22 cellular contexts compared by ENCODE assay signal in the genomic region with DNA sequence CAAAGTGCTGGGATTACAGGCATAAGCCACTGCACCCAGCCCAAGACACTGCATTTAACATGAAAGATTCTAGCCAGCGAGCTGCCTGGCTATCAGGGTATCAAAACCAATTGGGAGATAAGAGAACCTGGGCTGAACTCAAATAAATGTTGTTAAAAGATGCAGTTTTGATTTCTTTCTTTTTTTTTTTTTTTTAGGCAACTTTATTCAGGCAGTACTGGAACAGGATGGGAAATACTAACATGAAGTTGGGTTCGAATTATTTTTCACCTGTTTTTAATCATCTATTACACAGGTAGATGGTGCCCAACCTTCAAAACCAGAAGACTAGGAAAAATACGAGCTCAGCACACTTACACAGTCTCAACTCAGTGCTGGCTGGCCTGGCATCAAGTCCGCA.
DNase-seq lines count a peak whose midpoint lies in the region; ATAC-seq and TF ChIP-seq lines count a peak whose summit lies in the region.
"Had no signal": no experiment of that assay in that cellular context is flagged by ENCODE, and none has a peak within 500 bp of the region (broad histone marks: within the 10 kb centered on the region; RNA-seq: fewer than 3 reads in every experiment).

No MANE protein-coding gene starts in this region.

- no peak for DNase-seq in activated CD4-positive, alpha-beta T cell treated with anti-CD3 and anti-CD28 coated beads, Interleukin-2, amount 10 ng/mL, durations not matched to agents 24 days and 14 days
- DNase-seq in activated CD4-positive, alpha-beta T cell treated with anti-CD3 and anti-CD28 coated beads, Interleukin-2, amount 50 U/mL, for 1 hour = no peak
- DNase-seq in CD8-positive, alpha-beta T cell = no peak
- no peak for DNase-seq in activated T-helper 1 cell treated with anti-CD3 and anti-CD28 coated beads, Interleukin-12 subunit alpha, Interleukin-12 subunit beta, Interleukin-2, Interleukin-4 antibody, amounts not matched to agents 30 ng/mL and 10 ng/mL and 1 ng/mL, durations not matched to agents 14 hours and 24 hours and 36 hours (ENCODE audit: low spot score)
- no peak for DNase-seq in naive thymus-derived CD4-positive, alpha-beta T cell
- DNase-seq in ACHN = no peak
- no peak for DNase-seq in SHP77 (lab: John Stamatoyannopoulos, UW)
- DNase-seq: aorta; BE2C; EL; KG1; MV-4-11; NCI-H1694 treated with DMSO at 0.1 percent for 48 hours; NCI-H774; occipital lobe; retina; stimulated activated CD4-positive, alpha-beta T cell treated with anti-CD3 and anti-CD28 coated beads, Interleukin-2, amount 100 ng/mL, for 48 hours had no signal

- no peak for ATAC-seq in CD8-positive, alpha-beta T cell
- ATAC-seq in naive thymus-derived CD4-positive, alpha-beta T cell = no peak
- ATAC-seq in SK-N-SH treated with all-trans-retinoic acid at 6 μM for 48 hours = no peak
- ATAC-seq: A549, Right ventricle myocardium inferior had no signal

- no peak for TF ChIP-seq CTCF in CD8-positive, alpha-beta T cell (IDR thresholded peaks at IDR 0.05)

- H3K27ac ChIP-seq in CD8-positive, alpha-beta T cell (ENCODE audit: low read depth, low read length) = no peak overlapping the region
- H3K27ac ChIP-seq in naive thymus-derived CD4-positive, alpha-beta T cell (ENCODE audit: low read depth, low read length) = peak overlapping the region; percentile 85
- H3K27ac ChIP-seq: A549 had no signal

- no peaks in the 10 kb centered on the region for H3K9me3 ChIP-seq in CD8-positive, alpha-beta T cell (ENCODE audit: low read length)
- H3K9me3 ChIP-seq in naive thymus-derived CD4-positive, alpha-beta T cell (ENCODE audit: control insufficient read depth in 2 of 3, low read length in 3 of 3) = no peaks in the 10 kb centered on the region
- H3K9me3 ChIP-seq: A549, BE2C had no signal

- peaks cover 77% of the 10 kb centered on the region for H3K4me1 Mint-ChIP-seq in activated CD4-positive, alpha-beta T cell treated with anti-CD3 and anti-CD28 coated beads, Interleukin-2, amount 10 ng/mL, durations not matched to agents 24 days and 14 days
- peaks cover 92% of the 10 kb centered on the region for H3K4me1 Mint-ChIP-seq in CD8-positive, alpha-beta T cell (ENCODE audit: low read depth)
- H3K4me1 Mint-ChIP-seq in activated T-helper 1 cell treated with anti-CD3 and anti-CD28 coated beads, Interleukin-12 subunit alpha, Interleukin-12 subunit beta, Interleukin-2, Interleukin-4 antibody, amounts not matched to agents 30 ng/mL and 10 ng/mL and 1 ng/mL, durations not matched to agents 14 hours and 24 hours and 36 hours (ENCODE audit: low read depth) = peaks cover 88% of the 10 kb centered on the region
- H3K4me1 Mint-ChIP-seq in naive thymus-derived CD4-positive, alpha-beta T cell = peaks cover 60 to 98% (median 93%) of the 10 kb centered on the region in 7 donors

- H3K27me3 Mint-ChIP-seq in activated CD4-positive, alpha-beta T cell treated with anti-CD3 and anti-CD28 coated beads, Interleukin-2, amount 10 ng/mL, durations not matched to agents 24 days and 14 days = no peaks in the 10 kb centered on the region
- H3K27me3 Mint-ChIP-seq in CD8-positive, alpha-beta T cell (ENCODE audit: low read depth) = no peaks in the 10 kb centered on the region
- no peaks in the 10 kb centered on the region for H3K27me3 Mint-ChIP-seq in activated T-helper 1 cell treated with anti-CD3 and anti-CD28 coated beads, Interleukin-12 subunit alpha, Interleukin-12 subunit beta, Interleukin-2, Interleukin-4 antibody, amounts not matched to agents 30 ng/mL and 10 ng/mL and 1 ng/mL, durations not matched to agents 14 hours and 24 hours and 36 hours (ENCODE audit: insufficient read depth)
- no peaks in the 10 kb centered on the region for H3K27me3 Mint-ChIP-seq in naive thymus-derived CD4-positive, alpha-beta T cell
- H3K27me3 Mint-ChIP-seq: dendritic cell treated with granulocyte-macrophage colony-stimulating factor and Interleukin-4, amounts not matched to agents 40 ng/mL and 50 ng/mL, for 4 days; type B pancreatic cell had no signal

- H3K4me1 ChIP-seq in CD8-positive, alpha-beta T cell (ENCODE audit: insufficient read depth, low read length) = peaks cover 85% of the 10 kb centered on the region
- H3K4me1 ChIP-seq in naive thymus-derived CD4-positive, alpha-beta T cell (ENCODE audit: control insufficient read depth in 2 of 2, insufficient read depth in 2 of 2, low read length in 2 of 2) = peaks cover 67 to 86% of the 10 kb centered on the region in 2 donors
- H3K4me1 ChIP-seq: A549, BE2C had no signal

- CTCF ChIA-PET in CD8-positive, alpha-beta T cell (lab: Charles Lee) = interaction anchor here (1.6 to 7.1 kb wide), 3 partner anchors 15 to 160 kb away, joined by 5 to 30 read pairs (median 6); no protein-coding TSS in a partner anchor
- CTCF ChIA-PET in naive thymus-derived CD4-positive, alpha-beta T cell (lab: Charles Lee) = interaction anchor here (1.4 to 5.6 kb wide), 2 partner anchors 12 to 63 kb away, joined by 3 to 38 read pairs; no protein-coding TSS in a partner anchor

- in situ Hi-C loops in ACHN (cut with HindIII; ENCODE audit: low pct_ligation_motif_present, low pct_unique_long_range_greater_than_20kb, low sequenced_read_pairs) = no loop called here

- H3K36me3 ChIP-seq in CD8-positive, alpha-beta T cell (ENCODE audit: insufficient read depth, low read length) = no peaks in the 10 kb centered on the region
- no peaks in the 10 kb centered on the region for H3K36me3 ChIP-seq in naive thymus-derived CD4-positive, alpha-beta T cell (ENCODE audit: control insufficient read depth in 2 of 3, insufficient read depth in 3 of 3, low read length in 3 of 3)
- H3K36me3 ChIP-seq: BE2C had no signal

- intact Hi-C loops in activated CD4-positive, alpha-beta T cell treated with anti-CD3 and anti-CD28 coated beads, Interleukin-2, amount 10 ng/mL, durations not matched to agents 24 days and 14 days (cut with micrococcal nuclease) = no loop called here
- intact Hi-C loops in CD8-positive, alpha-beta T cell (cut with DNase I, micrococcal nuclease) = loop anchor here in 1 of 2 experiments (5.0 kb wide), 1 partner anchor 39 kb away; no protein-coding TSS in a partner anchor
- intact Hi-C loops in activated T-helper 1 cell treated with anti-CD3 and anti-CD28 coated beads, Interleukin-12 subunit alpha, Interleukin-12 subunit beta, Interleukin-2, Interleukin-4 antibody, amounts not matched to agents 30 ng/mL and 10 ng/mL and 1 ng/mL, durations not matched to agents 14 hours and 24 hours and 36 hours (cut with micrococcal nuclease) = no loop called here
- intact Hi-C loops in naive thymus-derived CD4-positive, alpha-beta T cell (cut with micrococcal nuclease) = no loop called here

- POLR2A ChIA-PET in CD8-positive, alpha-beta T cell (lab: Charles Lee) = interaction anchor here (0.8 to 7.9 kb wide), 5 partner anchors 9 to 63 kb away, joined by 3 to 115 read pairs (median 8); partner anchors contain the start of gene TRERF1
- POLR2A ChIA-PET in naive thymus-derived CD4-positive, alpha-beta T cell (lab: Charles Lee) = interaction anchor here (0.6 to 9.4 kb wide), 11 partner anchors 9 to 164 kb away, joined by 3 to 211 read pairs (median 12); partner anchors contain the start of gene TRERF1

- peak overlapping the region; percentile 100 for H3K27ac Mint-ChIP-seq in activated CD4-positive, alpha-beta T cell treated with anti-CD3 and anti-CD28 coated beads, Interleukin-2, amount 10 ng/mL, durations not matched to agents 24 days and 14 days
- peak overlapping the region; percentile 100 for H3K27ac Mint-ChIP-seq in CD8-positive, alpha-beta T cell
- H3K27ac Mint-ChIP-seq in activated T-helper 1 cell treated with anti-CD3 and anti-CD28 coated beads, Interleukin-12 subunit alpha, Interleukin-12 subunit beta, Interleukin-2, Interleukin-4 antibody, amounts not matched to agents 30 ng/mL and 10 ng/mL and 1 ng/mL, durations not matched to agents 14 hours and 24 hours and 36 hours = peak overlapping the region; percentile 99
- peak overlapping the region; percentile 60 to 100 (median 99) for H3K27ac Mint-ChIP-seq in naive thymus-derived CD4-positive, alpha-beta T cell
- H3K27ac Mint-ChIP-seq: type B pancreatic cell had no signal

- no peak overlapping the region for H3K4me3 ChIP-seq in CD8-positive, alpha-beta T cell (ENCODE audit: low read depth, low read length)
- peak overlapping the region; percentile 50 for H3K4me3 ChIP-seq in naive thymus-derived CD4-positive, alpha-beta T cell (ENCODE audit: low read length)
- H3K4me3 ChIP-seq: A549 had no signal

- peaks cover 8% of the 10 kb centered on the region for H3K9me3 Mint-ChIP-seq in activated CD4-positive, alpha-beta T cell treated with anti-CD3 and anti-CD28 coated beads, Interleukin-2, amount 10 ng/mL, durations not matched to agents 24 days and 14 days
- H3K9me3 Mint-ChIP-seq in CD8-positive, alpha-beta T cell = no peaks in the 10 kb centered on the region
- H3K9me3 Mint-ChIP-seq in activated T-helper 1 cell treated with anti-CD3 and anti-CD28 coated beads, Interleukin-12 subunit alpha, Interleukin-12 subunit beta, Interleukin-2, Interleukin-4 antibody, amounts not matched to agents 30 ng/mL and 10 ng/mL and 1 ng/mL, durations not matched to agents 14 hours and 24 hours and 36 hours = no peaks in the 10 kb centered on the region
- H3K9me3 Mint-ChIP-seq in naive thymus-derived CD4-positive, alpha-beta T cell = peaks cover 0 to 2% (median 0%) of the 10 kb centered on the region in 11 donors
- H3K9me3 Mint-ChIP-seq: dendritic cell treated with granulocyte-macrophage colony-stimulating factor and Interleukin-4, amounts not matched to agents 40 ng/mL and 50 ng/mL, for 4 days; type B pancreatic cell had no signal

- H3K36me3 Mint-ChIP-seq in activated CD4-positive, alpha-beta T cell treated with anti-CD3 and anti-CD28 coated beads, Interleukin-2, amount 10 ng/mL, durations not matched to agents 24 days and 14 days (ENCODE audit: low read depth) = peaks cover 27% of the 10 kb centered on the region
- H3K36me3 Mint-ChIP-seq in CD8-positive, alpha-beta T cell = peaks cover 2% of the 10 kb centered on the region
- peaks cover 26% of the 10 kb centered on the region for H3K36me3 Mint-ChIP-seq in activated T-helper 1 cell treated with anti-CD3 and anti-CD28 coated beads, Interleukin-12 subunit alpha, Interleukin-12 subunit beta, Interleukin-2, Interleukin-4 antibody, amounts not matched to agents 30 ng/mL and 10 ng/mL and 1 ng/mL, durations not matched to agents 14 hours and 24 hours and 36 hours (ENCODE audit: low read depth)
- H3K36me3 Mint-ChIP-seq in naive thymus-derived CD4-positive, alpha-beta T cell = peaks cover 0 to 19% (median 5%) of the 10 kb centered on the region in 5 donors

- H3K27me3 ChIP-seq in CD8-positive, alpha-beta T cell (ENCODE audit: insufficient read depth, low read length) = no peaks in the 10 kb centered on the region
- H3K27me3 ChIP-seq in naive thymus-derived CD4-positive, alpha-beta T cell (ENCODE audit: control insufficient read depth in 2 of 2, insufficient read depth in 2 of 2, low read length in 2 of 2) = no peaks in the 10 kb centered on the region
- H3K27me3 ChIP-seq: BE2C had no signal

- peak overlapping the region; percentile 66 for H3K4me3 Mint-ChIP-seq in activated CD4-positive, alpha-beta T cell treated with anti-CD3 and anti-CD28 coated beads, Interleukin-2, amount 10 ng/mL, durations not matched to agents 24 days and 14 days
- H3K4me3 Mint-ChIP-seq in CD8-positive, alpha-beta T cell = peak overlapping the region; percentile 52
- H3K4me3 Mint-ChIP-seq in activated T-helper 1 cell treated with anti-CD3 and anti-CD28 coated beads, Interleukin-12 subunit alpha, Interleukin-12 subunit beta, Interleukin-2, Interleukin-4 antibody, amounts not matched to agents 30 ng/mL and 10 ng/mL and 1 ng/mL, durations not matched to agents 14 hours and 24 hours and 36 hours = peak overlapping the region; percentile 75
- H3K4me3 Mint-ChIP-seq in naive thymus-derived CD4-positive, alpha-beta T cell = peak overlapping the region; percentile 39 to 85 (median 64)
- H3K4me3 Mint-ChIP-seq: dendritic cell treated with granulocyte-macrophage colony-stimulating factor and Interleukin-4, amounts not matched to agents 40 ng/mL and 50 ng/mL, for 4 days; type B pancreatic cell had no signal
